ENCODE assay signal across 8 cellular contexts in genomic region chr10:102644066-102644645, GRCh38. TPM values are rescaled to one million over a fixed set of nuclear protein-coding genes. Genes with fewer than 3 reads are reported as not detected.
DNase-seq lines count a peak whose midpoint lies in the region; ATAC-seq lines count a peak whose summit lies in the region.

TSS of gene TRIM8 (plus strand) at chr10:102644479. CDS start at chr10:102644618, 139 bp downstream.

- peak within 1 kb of the TSS; percentile 93 for H2BK120ac ChIP-seq in mesenchymal stem cell (ENCODE audit: low read depth, low read length)

- H2BK15ac ChIP-seq in mesenchymal stem cell (ENCODE audit: low read depth, poor library complexity, severe bottlenecking): peak within 1 kb of the TSS; percentile 44

- peak within 1 kb of the TSS; percentile 83 to 98 for H3K4ac ChIP-seq in mesenchymal stem cell (ENCODE audit: low read depth in 1 of 2, low read length in 2 of 2)

- H3K27ac Mint-ChIP-seq in activated CD4-positive, alpha-beta T cell treated with anti-CD3 and anti-CD28 coated beads, Interleukin-2, amount 10 ng/mL, durations not matched to agents 7 days and 5 days: peak within 1 kb of the TSS; percentile 95

- H3K27ac ChIP-seq in duodenal mucosa (ENCODE audit: low read depth, low read length): peak within 1 kb of the TSS; percentile 96
- H3K27ac ChIP-seq in mesenchymal stem cell (ENCODE audit: low read length, poor library complexity, severe bottlenecking): peak within 1 kb of the TSS; percentile 94

- no peaks in the 10 kb centered on the region for H3K27me3 Mint-ChIP-seq in activated CD4-positive, alpha-beta T cell treated with anti-CD3 and anti-CD28 coated beads, Interleukin-2, amount 10 ng/mL, durations not matched to agents 7 days and 5 days

- H3K4me3 Mint-ChIP-seq in activated CD4-positive, alpha-beta T cell treated with anti-CD3 and anti-CD28 coated beads, Interleukin-2, amount 10 ng/mL, durations not matched to agents 7 days and 5 days: peak within 1 kb of the TSS; percentile 94

- H3K9ac ChIP-seq in duodenal mucosa (ENCODE audit: low read depth in 1 of 2, low read length in 2 of 2): peak within 1 kb of the TSS; percentile 93 to 97
- H3K9ac ChIP-seq in mesenchymal stem cell (ENCODE audit: low read length): peak within 1 kb of the TSS; percentile 98

- no peaks in the 10 kb centered on the region for H3K9me3 ChIP-seq in duodenal mucosa (ENCODE audit: control insufficient read depth in 1 of 2, low read length in 2 of 2)
- no peaks in the 10 kb centered on the region for H3K9me3 ChIP-seq in mesenchymal stem cell (ENCODE audit: control insufficient read depth, low read length)

- H3K4me1 Mint-ChIP-seq in activated CD4-positive, alpha-beta T cell treated with anti-CD3 and anti-CD28 coated beads, Interleukin-2, amount 10 ng/mL, durations not matched to agents 7 days and 5 days: peaks cover 40% of the 10 kb centered on the region

- peak within 1 kb of the TSS; percentile 58 for H4K8ac ChIP-seq in mesenchymal stem cell (ENCODE audit: low read length)

- H3K36me3 ChIP-seq in duodenal mucosa (ENCODE audit: control insufficient read depth in 1 of 2, insufficient read depth in 2 of 2, low read length in 2 of 2): peaks cover 5 to 11% of the 10 kb centered on the region in 2 donors
- peaks cover 22 to 37% of the 10 kb centered on the region in 2 experiments for H3K36me3 ChIP-seq in mesenchymal stem cell (ENCODE audit: control insufficient read depth in 1 of 2, insufficient read depth in 2 of 2, low read depth in 1 of 2, low read length in 2 of 2)

- peak within 1 kb of the TSS in 1 of 2 experiments; percentile 100 for H3K14ac ChIP-seq in mesenchymal stem cell (ENCODE audit: low read length in 2 of 2)

- WGBS in mesenchymal stem cell: 1% methylated on average over 40 of the region's 80 CpGs

- CTCF ChIA-PET in activated CD4-positive, alpha-beta T cell treated with anti-CD3 and anti-CD28 coated beads, Interleukin-2, amount 10 ng/mL, durations not matched to agents 7 days and 5 days (lab: Charles Lee): interaction anchor here (0.5 to 3.7 kb wide), 19 partner anchors 10 to 192 kb away, joined by 3 to 26 read pairs (median 4); partner anchors contain the start of genes C10orf95 and SUFU

- H3K27me3 ChIP-seq in duodenal mucosa (ENCODE audit: control insufficient read depth in 1 of 2, insufficient read depth in 2 of 2, low read length in 2 of 2) (no peaks in the 10 kb centered on the region), mesenchymal stem cell (ENCODE audit: control insufficient read depth in 1 of 2, insufficient read depth in 1 of 2, low read length in 2 of 2) (no peaks in the 10 kb centered on the region)

- H3K23ac ChIP-seq in mesenchymal stem cell (ENCODE audit: low read length in 2 of 2): peak within 1 kb of the TSS; percentile 81 to 98

- DNase-seq in GM03348 (ENCODE audit: low spot score): peak; percentile 49
- peak; percentile 51 for DNase-seq in LoVo (ENCODE audit: low spot score)
- DNase-seq in activated CD4-positive, alpha-beta T cell treated with anti-CD3 and anti-CD28 coated beads, Interleukin-2, amount 10 ng/mL, durations not matched to agents 7 days and 5 days: peak; percentile 56
- peak; percentile 46 for DNase-seq in mesenchymal stem cell
- DNase-seq in stimulated activated CD8-positive, alpha-beta memory T cell treated with anti-CD3 and anti-CD28 coated beads, Interleukin-7, amount 100 ng/mL, for 4 hours (ENCODE audit: low read depth in 2 of 2): peak; percentile 19 to 56
- DNase-seq in globus pallidus (ENCODE audit: low spot score): no peak

- peak within 1 kb of the TSS; percentile 92 to 99 for H3K18ac ChIP-seq in mesenchymal stem cell (ENCODE audit: low read depth in 1 of 2, low read length in 2 of 2)

- no peaks in the 10 kb centered on the region for H3K79me1 ChIP-seq in mesenchymal stem cell (replicated peaks; ENCODE audit: low read length, poor library complexity, severe bottlenecking)

- H2AK5ac ChIP-seq in mesenchymal stem cell (ENCODE audit: low read length, severe bottlenecking): peak within 1 kb of the TSS; percentile 69

- H3K4me1 ChIP-seq in duodenal mucosa (ENCODE audit: control insufficient read depth in 1 of 2, insufficient read depth in 2 of 2, low read length in 2 of 2) (peaks cover 31 to 39% of the 10 kb centered on the region in 2 donors), mesenchymal stem cell (ENCODE audit: control insufficient read depth, insufficient read depth, low read depth, low read length) (peaks cover 27% of the 10 kb centered on the region)

- H3K4me3 ChIP-seq in duodenal mucosa (ENCODE audit: low read depth in 1 of 2, low read length in 2 of 2): peak within 1 kb of the TSS; percentile 77 to 91
- H3K4me3 ChIP-seq in mesenchymal stem cell (ENCODE audit: insufficient read depth in 1 of 2, low read depth in 1 of 2, low read length in 2 of 2): peak within 1 kb of the TSS; percentile 79 to 95

- H3K36me3 Mint-ChIP-seq in activated CD4-positive, alpha-beta T cell treated with anti-CD3 and anti-CD28 coated beads, Interleukin-2, amount 10 ng/mL, durations not matched to agents 7 days and 5 days (ENCODE audit: low read depth): peaks cover 25% of the 10 kb centered on the region

- ATAC-seq in HG02642 (IDR thresholded peaks at IDR 0.05; ENCODE audit: poor library complexity, unreplicated experiment): no peak

- H2BK5ac ChIP-seq in mesenchymal stem cell (ENCODE audit: low read depth, low read length, poor library complexity, severe bottlenecking): peak within 1 kb of the TSS; percentile 98

- POLR2A ChIA-PET in activated CD4-positive, alpha-beta T cell treated with anti-CD3 and anti-CD28 coated beads, Interleukin-2, amount 10 ng/mL, durations not matched to agents 7 days and 5 days (lab: Charles Lee): interaction anchor here (0.8 kb wide), 1 partner anchor 224 kb away, joined by 3 read pairs; the partner anchor contains the start of gene FBXL15

- peak within 1 kb of the TSS; percentile 80 to 97 for H2BK12ac ChIP-seq in mesenchymal stem cell (ENCODE audit: low read length in 2 of 2)

- H3K9me3 Mint-ChIP-seq in activated CD4-positive, alpha-beta T cell treated with anti-CD3 and anti-CD28 coated beads, Interleukin-2, amount 10 ng/mL, durations not matched to agents 7 days and 5 days: no peaks in the 10 kb centered on the region

- peak within 1 kb of the TSS; percentile 82 for H3K4me2 ChIP-seq in mesenchymal stem cell (ENCODE audit: low read length, poor library complexity, severe bottlenecking)

- H2AFZ ChIP-seq in mesenchymal stem cell (ENCODE audit: low read depth, low read length): no peak within 1 kb of the TSS

- H4K91ac ChIP-seq in mesenchymal stem cell (ENCODE audit: low read length): peak within 1 kb of the TSS; percentile 93

RNA-seq across cellular contexts. Expression of gene TRIM8, which starts in this region (rescaled TPM):
- 10 to 100 TPM; 40.2 to 42.7 TPM for total RNA-seq in activated CD4-positive, alpha-beta T cell treated with anti-CD3 and anti-CD28 coated beads, Interleukin-2, amount 10 ng/mL, durations not matched to agents 7 days and 5 days
- polyA plus RNA-seq in mesenchymal stem cell (2013, experiment 1 of 2): 113 TPM
- polyA plus RNA-seq in mesenchymal stem cell (2013, experiment 2 of 2): 115 TPM
